ENCODE assay signal across 8 cellular contexts in genomic region chrX:39688576-39689373, GRCh38.
DNase-seq lines count a peak whose midpoint lies in the region; ATAC-seq and TF ChIP-seq lines count a peak whose summit lies in the region.

No MANE protein-coding gene starts in this region.

- H4K20me1 ChIP-seq in neural progenitor cell (ENCODE audit: low read depth), result no peaks in the 10 kb centered on the region

- H3K27ac ChIP-seq in foreskin keratinocyte, result no peak overlapping the region
- peak overlapping the region; percentile 47 for H3K27ac ChIP-seq in neural progenitor cell

- no peak overlapping the region for H3K9ac ChIP-seq in neural progenitor cell

- ATAC-seq in foreskin keratinocyte (peak; percentile 57), HG02973 (IDR thresholded peaks at IDR 0.05; ENCODE audit: unreplicated experiment) (no peak), GM21447 (IDR thresholded peaks at IDR 0.05; ENCODE audit: unreplicated experiment) (no peak)

- H3K27me3 ChIP-seq in foreskin keratinocyte (peaks cover 16% of the 10 kb centered on the region), neural progenitor cell (no peaks in the 10 kb centered on the region)

- H3K27ac Mint-ChIP-seq in neural progenitor cell, result no peak overlapping the region

- H2AFZ ChIP-seq in neural progenitor cell (replicated peaks), result no peak overlapping the region

- no peaks in the 10 kb centered on the region for H3K9me3 ChIP-seq in neural progenitor cell (ENCODE audit: low read depth)

- peaks cover 23% of the 10 kb centered on the region for H3K4me1 Mint-ChIP-seq in neural progenitor cell

- no peaks in the 10 kb centered on the region for H3K79me2 ChIP-seq in neural progenitor cell (ENCODE audit: low read depth)

- DNase-seq in ELR (ENCODE audit: low read depth) (peak; percentile 46), NCI-H146 (lab: John Stamatoyannopoulos, UW) (peak; percentile 86), foreskin keratinocyte (peak in 1 of 2 donors; percentile 9), neural progenitor cell (ENCODE audit: low spot score) (peak; percentile 95), NCI-H1436 (lab: John Stamatoyannopoulos, UW) (no peak)
- DNase-seq in activated T-cell treated with anti-CD3 and anti-CD28 coated beads, Interleukin-2, amount 50 U/mL, for 48 hours, result peak; percentile 37 to 39

- peaks cover 7% of the 10 kb centered on the region for H3K27me3 Mint-ChIP-seq in neural progenitor cell (ENCODE audit: insufficient read depth, low read depth)

- peak overlapping the region; percentile 70 for H3K4me3 Mint-ChIP-seq in neural progenitor cell

- TF ChIP-seq CTCF in foreskin keratinocyte (conservative IDR thresholded peaks at IDR 0.05), result no peak
- no peak for TF ChIP-seq CTCF in neural progenitor cell (IDR thresholded peaks at IDR 0.05)

- H3K4me3 ChIP-seq in neural progenitor cell, result peak overlapping the region; percentile 55

- peak overlapping the region; percentile 89 for H3K4me2 ChIP-seq in neural progenitor cell

- no peaks in the 10 kb centered on the region for H3K36me3 ChIP-seq in neural progenitor cell

- H3K9me3 Mint-ChIP-seq in neural progenitor cell, result peaks cover 12% of the 10 kb centered on the region

- H3K4me1 ChIP-seq in foreskin keratinocyte, result no peaks in the 10 kb centered on the region
- H3K4me1 ChIP-seq in neural progenitor cell, result peaks cover 25% of the 10 kb centered on the region

- H3F3A ChIP-seq in neural progenitor cell (ENCODE audit: low read depth), result peaks cover 32% of the 10 kb centered on the region

- H3K36me3 Mint-ChIP-seq in neural progenitor cell, result no peaks in the 10 kb centered on the region
